1 cellular context compared by ENCODE assay signal in genomic region chr16:74281285-74281684, GRCh38.
TF ChIP-seq lines count a peak whose summit lies in the region.

No MANE protein-coding gene starts in this region.

TF ChIP-seq in WTC11, 78 proteins besides CTCF, POLR2A, EP300 and RAD21 (continued from another document):
- TF ChIP-seq ZSCAN18 (CRISPR knock-in tag; IDR thresholded peaks at IDR 0.05) (no peak), ATF3 (CRISPR knock-in tag; conservative IDR thresholded peaks at IDR 0.05) (no peak), USF2 (CRISPR knock-in tag; IDR thresholded peaks at IDR 0.05) (no peak), PREB (CRISPR knock-in tag; IDR thresholded peaks at IDR 0.05; ENCODE audit: borderline replicate concordance) (no peak), NFYB (CRISPR knock-in tag; conservative IDR thresholded peaks at IDR 0.05; ENCODE audit: low read depth) (no peak)
TF ChIP-seq in WTC11: peak in this region for 0.
